In the genomic region with DNA sequence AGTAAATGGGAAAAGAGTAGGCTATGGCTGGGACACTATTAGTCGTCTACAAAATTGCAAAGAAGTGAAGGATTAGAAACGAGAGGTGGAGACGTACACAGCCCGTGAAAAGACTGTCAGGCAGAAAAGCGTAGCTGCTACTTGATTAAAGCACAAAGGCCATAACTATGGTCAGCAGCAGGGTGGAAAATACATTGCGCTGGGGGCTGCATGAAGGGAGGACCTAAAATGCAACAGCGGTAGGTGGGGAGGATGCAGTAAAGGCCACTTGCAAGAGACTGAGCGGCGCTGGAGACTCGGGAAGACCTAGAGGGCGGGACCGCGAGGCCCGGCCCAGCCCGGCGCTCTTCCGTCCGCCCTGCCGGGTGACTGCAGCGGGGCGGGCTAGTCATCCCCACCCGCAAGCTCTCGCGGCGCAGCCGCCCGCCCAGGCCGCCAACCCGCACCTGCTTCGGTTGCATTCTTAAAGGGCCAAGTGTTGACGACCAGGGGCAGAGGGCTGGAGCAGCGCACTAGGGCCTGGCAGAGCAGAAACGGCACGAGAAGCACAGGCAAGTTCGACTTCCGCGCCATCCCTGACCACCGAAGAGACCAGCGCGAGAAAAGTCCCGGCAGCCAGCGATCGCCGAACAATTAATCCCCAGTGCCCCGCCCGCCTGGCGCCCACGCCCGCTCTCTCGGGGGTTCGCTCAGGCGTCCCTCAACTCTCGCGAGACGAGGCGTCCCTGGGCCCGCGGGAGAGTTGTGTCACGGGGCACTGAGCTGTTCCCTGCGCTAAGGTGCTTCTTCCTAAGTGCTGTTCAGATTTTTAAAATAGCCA, we compare ENCODE assay signal across 8 cellular contexts. TPM values are rescaled to one million over a fixed set of nuclear protein-coding genes. Genes with fewer than 3 reads are reported as not detected.
DNase-seq lines count a peak whose midpoint lies in the region; ATAC-seq, FAIRE-seq and TF ChIP-seq lines count a peak whose summit lies in the region.

AGA (minus strand) TSS at position 635 of the 820 bp plus-strand sequence; CDS start at position 573, 62 bp downstream.

- H4K20me1 ChIP-seq in SU-DHL-6 (ENCODE audit: low read depth, low read length), result no peaks in the 10 kb centered on the region

- no peak for FAIRE-seq in pancreas (lab: Jason Lieb, UNC)

- H3K27ac ChIP-seq in SU-DHL-6 (ENCODE audit: low read depth, low read length) (peak within 1 kb of the TSS; percentile 83), pancreas (peak within 1 kb of the TSS; percentile 81 to 94 (median 89)), tibial artery (peak within 1 kb of the TSS; percentile 85 to 86)

- CTCF ChIA-PET in GM10248 (lab: Yijun Ruan, JAX), result interaction anchor here (0.9 to 2.0 kb wide), 11 partner anchors 9 to 192 kb away, joined by 3 to 8 read pairs (median 3); no protein-coding TSS in a partner anchor

- intact Hi-C loops in Right ventricle myocardium inferior (cut with DNase I), result no loop called here
- intact Hi-C loops in pancreas (cut with DNase I), result no loop called here
- intact Hi-C loops in tibial artery (cut with DNase I; ENCODE audit: low total_unique reads), result no loop called here

- H3F3A ChIP-seq in SU-DHL-6 (ENCODE audit: insufficient read depth), result peaks cover 4% of the 10 kb centered on the region; the same call in 1 of the 2 replicates

- peak within 1 kb of the TSS; percentile 83 for H3K4me3 ChIP-seq in SU-DHL-6 (ENCODE audit: insufficient read depth, low read length, poor library complexity, severe bottlenecking)
- H3K4me3 ChIP-seq in pancreas, result peak within 1 kb of the TSS; percentile 58 to 68 (median 60)
- peak within 1 kb of the TSS; percentile 62 for H3K4me3 ChIP-seq in tibial artery

- H3K9me2 ChIP-seq in SU-DHL-6 (replicated peaks; ENCODE audit: insufficient read depth, low read length), result no peaks in the 10 kb centered on the region

- POLR2A ChIA-PET in GM10248 (lab: Yijun Ruan, JAX), result interaction anchor here (0.5 kb wide), 1 partner anchor 101 kb away, joined by 5 read pairs; no protein-coding TSS in a partner anchor

- DNase-seq in GM10248 (ENCODE audit: extremely low spot score), result peak; percentile 96
- peak; percentile 93 for DNase-seq in NCI-H1092 (lab: John Stamatoyannopoulos, UW)
- DNase-seq in activated naive CD8-positive, alpha-beta T cell treated with anti-CD3 and anti-CD28 coated beads, Interleukin-2, amount 50 U/mL, for 16 hours (ENCODE audit: low read depth, low spot score), result peak; percentile 93
- DNase-seq in Right ventricle myocardium inferior (ENCODE audit: missing footprints), result peak; percentile 98
- peak; percentile 95 to 98 (median 97) for DNase-seq in pancreas
- peak; percentile 95 to 99 for DNase-seq in tibial artery

- H3K36me3 ChIP-seq in SU-DHL-6 (ENCODE audit: low read length) (peaks cover 7% of the 10 kb centered on the region; the same call in 1 of the 2 replicates), pancreas (peaks cover 0 to 4% (median 0%) of the 10 kb centered on the region in 3 donors), tibial artery (peaks cover 7 to 17% (median 8%) of the 10 kb centered on the region in 3 donors)

- ATAC-seq in HG02588 (IDR thresholded peaks at IDR 0.05; ENCODE audit: unreplicated experiment) (peak; percentile 88), Right ventricle myocardium inferior (peak; percentile 99), pancreas (peak; percentile 94 to 98 (median 97))

- H3K27me3 ChIP-seq in SU-DHL-6 (ENCODE audit: low read length), result no peaks in the 10 kb centered on the region
- H3K27me3 ChIP-seq in pancreas, result no peaks in the 10 kb centered on the region
- H3K27me3 ChIP-seq in tibial artery, result no peaks in the 10 kb centered on the region

- H3K9me3 ChIP-seq in SU-DHL-6 (ENCODE audit: insufficient read depth, low read length) (no peaks in the 10 kb centered on the region), pancreas (no peaks in the 10 kb centered on the region), tibial artery (no peaks in the 10 kb centered on the region)

- TF ChIP-seq CTCF in GM10248 (IDR thresholded peaks at IDR 0.05; ENCODE audit: control extremely low read depth, extremely low read depth, low read depth, missing control alignments) (no peak), SU-DHL-6 (IDR thresholded peaks at IDR 0.05; ENCODE audit: insufficient read depth, low read length, poor library complexity, severe bottlenecking) (no peak), pancreas (IDR thresholded peaks at IDR 0.05) (no peak), tibial artery (IDR thresholded peaks at IDR 0.05) (no peak)

- WGBS in pancreas, 2 donors, result 0% methylated on average over 57 to 60 of the region's 60 CpGs

- H3K4me1 ChIP-seq in pancreas (peaks cover 0 to 9% (median 4%) of the 10 kb centered on the region in 3 donors), tibial artery (peaks cover 0 to 14% (median 4%) of the 10 kb centered on the region in 4 donors)

- H2AFZ ChIP-seq in SU-DHL-6 (ENCODE audit: low read depth, low read length, severe bottlenecking), result peak within 1 kb of the TSS; percentile 84

- H3K79me2 ChIP-seq in SU-DHL-6 (ENCODE audit: insufficient read depth, low read length), result peaks cover 11% of the 10 kb centered on the region; the same call in 1 of the 2 replicates

- H3K9ac ChIP-seq in SU-DHL-6 (ENCODE audit: low read length), result peak within 1 kb of the TSS; percentile 75

- peak within 1 kb of the TSS; percentile 99 for H3K4me2 ChIP-seq in SU-DHL-6 (ENCODE audit: low read depth, low read length, poor library complexity, severe bottlenecking)

RNA-seq across cellular contexts. Expression of gene AGA, which starts in this region (rescaled TPM):
- 8.8 TPM for total RNA-seq in Right ventricle myocardium inferior
- total RNA-seq in pancreas, result 10 to 100 TPM in 5 of 6 donors, 1 to 10 TPM in 1; 6.7 to 15.2 (median 13.4) TPM
- 10 to 100 TPM in 1 of 2 donors, 1 to 10 TPM in 1; 5.5 to 16.7 TPM for polyA plus RNA-seq in pancreas

Comparison
In these comparisons a context has a peak if more than half of its experiments do, and no peak if none do; other contexts are left out.
1. Peak in every context shown above with its lines: DNase-seq, ATAC-seq, H3K4me3 ChIP-seq and H3K27ac ChIP-seq.